In genomic region chr2:2852015-2852777, GRCh38 we compare ENCODE assay signal across 23 cellular contexts.
"Had no signal": no experiment of that assay in that cellular context is flagged by ENCODE, and none has a peak within 500 bp of the region (broad histone marks: within the 10 kb centered on the region; RNA-seq: fewer than 3 reads in every experiment).

No MANE protein-coding gene starts in this region.

- H3K79me2 ChIP-seq: parathyroid adenoma had no signal

- ATAC-seq: effector memory CD8-positive, alpha-beta T cell; gastroesophageal sphincter; left lobe of liver; lower lobe of right lung; natural killer cell treated with Interleukin-12 subunit alpha and Interleukin-12 subunit beta and Interleukin-15 and Interleukin-18, amount 100 ng/mL, for 72 hours; psoas muscle; stimulated activated effector memory CD8-positive, alpha-beta T cell treated with anti-CD3 and anti-CD28 coated beads, Interleukin-12 subunit alpha, Interleukin-12 subunit beta, amount 100 ng/mL, for 72 hours; upper lobe of right lung had no signal

- H3K27me3 ChIP-seq: esophagus squamous epithelium, gastroesophageal sphincter, upper lobe of right lung, vagina had no signal

- H3K36me3 ChIP-seq: esophagus squamous epithelium, gastroesophageal sphincter, lower lobe of right lung, tibial artery, upper lobe of right lung, vagina had no signal

- H3K4me3 ChIP-seq: esophagus squamous epithelium, gastroesophageal sphincter, lower lobe of right lung, psoas muscle, tibial artery, upper lobe of right lung, vagina had no signal

- H3K27ac Mint-ChIP-seq: dendritic cell treated with granulocyte-macrophage colony-stimulating factor and Interleukin-4, amounts not matched to agents 40 ng/mL and 50 ng/mL, for 4 days; effector memory CD8-positive, alpha-beta T cell; memory B cell; natural killer cell treated with Interleukin-12 subunit alpha and Interleukin-12 subunit beta and Interleukin-15 and Interleukin-18, amount 100 ng/mL, for 72 hours; stimulated activated effector memory CD8-positive, alpha-beta T cell treated with anti-CD3 and anti-CD28 coated beads, Interleukin-12 subunit alpha, Interleukin-12 subunit beta, amount 100 ng/mL, for 72 hours; stimulated activated naive CD8-positive, alpha-beta T cell treated with anti-CD3 and anti-CD28 coated beads, Interleukin-15, Interleukin-2, amounts not matched to agents 100 ng/mL and 50 ng/mL, for 24 hours had no signal

- H3K36me3 Mint-ChIP-seq: memory B cell; natural killer cell treated with Interleukin-12 subunit alpha and Interleukin-12 subunit beta and Interleukin-15 and Interleukin-18, amount 100 ng/mL, for 72 hours; stimulated activated effector memory CD8-positive, alpha-beta T cell treated with anti-CD3 and anti-CD28 coated beads, Interleukin-12 subunit alpha, Interleukin-12 subunit beta, amount 100 ng/mL, for 72 hours had no signal

- H3K27me3 Mint-ChIP-seq: dendritic cell treated with granulocyte-macrophage colony-stimulating factor and Interleukin-4, amounts not matched to agents 40 ng/mL and 50 ng/mL, for 4 days; effector memory CD8-positive, alpha-beta T cell; memory B cell; natural killer cell treated with Interleukin-12 subunit alpha and Interleukin-12 subunit beta and Interleukin-15 and Interleukin-18, amount 100 ng/mL, for 72 hours; stimulated activated naive CD8-positive, alpha-beta T cell treated with anti-CD3 and anti-CD28 coated beads, Interleukin-15, Interleukin-2, amounts not matched to agents 100 ng/mL and 50 ng/mL, for 24 hours had no signal

- H3K9me3 ChIP-seq: esophagus squamous epithelium, gastroesophageal sphincter, lower lobe of right lung, psoas muscle, tibial artery, upper lobe of right lung, vagina had no signal

- H3K9me3 Mint-ChIP-seq: dendritic cell treated with granulocyte-macrophage colony-stimulating factor and Interleukin-4, amounts not matched to agents 40 ng/mL and 50 ng/mL, for 4 days; effector memory CD8-positive, alpha-beta T cell; memory B cell; natural killer cell treated with Interleukin-12 subunit alpha and Interleukin-12 subunit beta and Interleukin-15 and Interleukin-18, amount 100 ng/mL, for 72 hours; stimulated activated effector memory CD8-positive, alpha-beta T cell treated with anti-CD3 and anti-CD28 coated beads, Interleukin-12 subunit alpha, Interleukin-12 subunit beta, amount 100 ng/mL, for 72 hours; stimulated activated naive CD8-positive, alpha-beta T cell treated with anti-CD3 and anti-CD28 coated beads, Interleukin-15, Interleukin-2, amounts not matched to agents 100 ng/mL and 50 ng/mL, for 24 hours had no signal

- H3K4me1 ChIP-seq: gastroesophageal sphincter, lower lobe of right lung, parathyroid adenoma, psoas muscle, upper lobe of right lung had no signal

- H3K4me3 Mint-ChIP-seq: dendritic cell treated with granulocyte-macrophage colony-stimulating factor and Interleukin-4, amounts not matched to agents 40 ng/mL and 50 ng/mL, for 4 days; effector memory CD8-positive, alpha-beta T cell; memory B cell; natural killer cell treated with Interleukin-12 subunit alpha and Interleukin-12 subunit beta and Interleukin-15 and Interleukin-18, amount 100 ng/mL, for 72 hours; stimulated activated effector memory CD8-positive, alpha-beta T cell treated with anti-CD3 and anti-CD28 coated beads, Interleukin-12 subunit alpha, Interleukin-12 subunit beta, amount 100 ng/mL, for 72 hours; stimulated activated naive CD8-positive, alpha-beta T cell treated with anti-CD3 and anti-CD28 coated beads, Interleukin-15, Interleukin-2, amounts not matched to agents 100 ng/mL and 50 ng/mL, for 24 hours had no signal

- H3K9ac ChIP-seq: parathyroid adenoma had no signal

- H2AFZ ChIP-seq: parathyroid adenoma had no signal

- H3K27ac ChIP-seq: esophagus squamous epithelium, gastroesophageal sphincter, lower lobe of right lung, parathyroid adenoma, psoas muscle, tibial artery, upper lobe of right lung, vagina had no signal

- H3K4me1 Mint-ChIP-seq: memory B cell; stimulated activated effector memory CD8-positive, alpha-beta T cell treated with anti-CD3 and anti-CD28 coated beads, Interleukin-12 subunit alpha, Interleukin-12 subunit beta, amount 100 ng/mL, for 72 hours had no signal

- DNase-seq: effector memory CD8-positive, alpha-beta T cell; esophagus squamous epithelium; foreskin fibroblast; glutamatergic neuron; islet precursor cell; lower lobe of right lung; midbrain; psoas muscle; retina; small intestine; stimulated activated CD4-positive, alpha-beta T cell treated with anti-CD3 and anti-CD28 coated beads, Interleukin-2, amount 100 ng/mL, for 48 hours; stimulated activated CD8-positive, alpha-beta memory T cell treated with anti-CD3 and anti-CD28 coated beads, Interleukin-4, amount 100 ng/mL, for 48 hours; tibial artery; upper lobe of right lung had no signal

- FAIRE-seq: small intestine had no signal
